Comparison of ENCODE assay signal across 14 cellular contexts in genomic region chr21:34180826-34181359, GRCh38.
A peak's percentile ranks its signal among the peaks of the same experiment; 100 is the strongest.
DNase-seq lines count a peak whose midpoint lies in the region; ATAC-seq and TF ChIP-seq lines count a peak whose summit lies in the region.
"Had no signal": no experiment of that assay in that cellular context is flagged by ENCODE, and none has a peak within 500 bp of the region (broad histone marks: within the 10 kb centered on the region; RNA-seq: fewer than 3 reads in every experiment).

No MANE protein-coding gene starts in this region.

- H3K9ac ChIP-seq in iPS-15b (ENCODE audit: low read depth, low read length): no peak overlapping the region

- DNase-seq in Right ventricle myocardium inferior (ENCODE audit: missing footprints) (no peak), cardiac septum (ENCODE audit: low spot score) (no peak), pons (ENCODE audit: low spot score) (peak; percentile 83), GM20000 (ENCODE audit: low spot score) (no peak), NCI-H1436 (lab: John Stamatoyannopoulos, UW) (no peak)
- DNase-seq: 8988T; activated naive CD4-positive, alpha-beta T cell treated with anti-CD3 and anti-CD28 coated beads for 36 hours; CD4-positive, alpha-beta T cell; central memory CD4-positive, alpha-beta T cell; erythroblast; NCI-H1930 had no signal

- no peaks in the 10 kb centered on the region for H3K9me3 ChIP-seq in iPS-15b (ENCODE audit: control insufficient read depth, insufficient read depth, low read length)

- H3K4me1 ChIP-seq in iPS-15b (ENCODE audit: control insufficient read depth, insufficient read depth, low read length): peaks cover 26% of the 10 kb centered on the region

- H3K4me3 ChIP-seq in iPS-15b (ENCODE audit: low read depth, low read length): peak overlapping the region; percentile 30

- no peaks in the 10 kb centered on the region for H3K36me3 ChIP-seq in iPS-15b (ENCODE audit: control insufficient read depth, insufficient read depth, low read length)

- intact Hi-C loops in Right ventricle myocardium inferior (cut with DNase I): loop anchor here (5.0 kb wide), 1 partner anchor 54 kb away; no protein-coding TSS in a partner anchor
- intact Hi-C loops in cardiac septum (cut with DNase I): no loop called here

- ATAC-seq in Right ventricle myocardium inferior (peak; percentile 52), HG03442 (IDR thresholded peaks at IDR 0.05; ENCODE audit: unreplicated experiment) (no peak), GM19328 (IDR thresholded peaks at IDR 0.05; ENCODE audit: unreplicated experiment) (no peak)

- TF ChIP-seq CTCF in GM20000 (IDR thresholded peaks at IDR 0.05; ENCODE audit: extremely low read depth, missing control alignments): no peak

- peaks cover 24% of the 10 kb centered on the region for H3K27me3 ChIP-seq in iPS-15b (ENCODE audit: control insufficient read depth, insufficient read depth, low read length)
